In the genomic region with DNA sequence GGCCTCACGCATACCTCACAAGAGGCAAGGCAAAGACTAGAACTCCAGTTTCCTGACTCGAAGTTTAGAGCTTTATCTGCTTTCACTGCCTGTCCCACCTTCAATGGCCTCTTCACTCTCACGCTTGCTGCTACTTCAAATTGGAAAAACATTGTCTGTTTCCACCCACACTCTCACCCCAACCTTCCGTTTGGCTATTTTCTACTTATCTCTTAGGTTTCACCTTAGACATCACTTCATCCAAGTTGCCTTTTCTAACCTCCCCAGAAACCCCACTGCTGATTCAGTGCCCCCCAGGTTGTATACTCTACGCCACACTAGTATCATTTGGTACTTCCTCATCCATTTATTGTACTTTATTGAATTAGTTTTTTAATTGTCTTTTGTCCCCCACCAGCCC, we compare ENCODE assay signal across 20 cellular contexts. TPM values are rescaled to one million over a fixed set of nuclear protein-coding genes. Genes with fewer than 3 reads are reported as not detected.
DNase-seq lines count a peak whose midpoint lies in the region; TF ChIP-seq lines count a peak whose summit lies in the region.
"Had no signal": no experiment of that assay in that cellular context is flagged by ENCODE, and none has a peak within 500 bp of the region (broad histone marks: within the 10 kb centered on the region; RNA-seq: fewer than 3 reads in every experiment).

No MANE protein-coding gene starts in this region.

- intact Hi-C loops in activated CD4-positive, alpha-beta T cell treated with anti-CD3 and anti-CD28 coated beads, Interleukin-2, amount 10 ng/mL, durations not matched to agents 24 days and 14 days (cut with micrococcal nuclease): loop anchor here (1.0 to 10.0 kb wide), 2 partner anchors 31 to 715 kb away; no protein-coding TSS in a partner anchor
- intact Hi-C loops in colonic mucosa (cut with DNase I): loop anchor here (5.0 kb wide), 1 partner anchor 38 kb away; a partner anchor contains a TSS

- peak overlapping the region; percentile 40 for H3K4me3 Mint-ChIP-seq in activated CD4-positive, alpha-beta T cell treated with anti-CD3 and anti-CD28 coated beads, Interleukin-2, amount 10 ng/mL, durations not matched to agents 24 days and 14 days
- H3K4me3 Mint-ChIP-seq in nephron progenitor cell: no peak overlapping the region
- H3K4me3 Mint-ChIP-seq: natural killer cell had no signal

- H3K4me2 ChIP-seq in OCI-LY3 (ENCODE audit: low read length): no peak overlapping the region

- no peaks in the 10 kb centered on the region for H3K9me3 Mint-ChIP-seq in activated CD4-positive, alpha-beta T cell treated with anti-CD3 and anti-CD28 coated beads, Interleukin-2, amount 10 ng/mL, durations not matched to agents 24 days and 14 days
- no peaks in the 10 kb centered on the region for H3K9me3 Mint-ChIP-seq in nephron progenitor cell
- H3K9me3 Mint-ChIP-seq: natural killer cell had no signal

- no peak overlapping the region for H3K4me3 ChIP-seq in OCI-LY3 (ENCODE audit: low read length)
- H3K4me3 ChIP-seq in colonic mucosa: no peak overlapping the region
- H3K4me3 ChIP-seq: heart right ventricle, prostate gland, spleen, stomach had no signal

- H2AFZ ChIP-seq in OCI-LY3 (ENCODE audit: low read depth, low read length): peak overlapping the region; percentile 58

- no peaks in the 10 kb centered on the region for H3K79me2 ChIP-seq in OCI-LY3 (ENCODE audit: low read length)

- H3K36me3 ChIP-seq in OCI-LY3 (replicated peaks; ENCODE audit: low read depth, low read length) (no peaks in the 10 kb centered on the region), colonic mucosa (no peaks in the 10 kb centered on the region)
- H3K36me3 ChIP-seq: heart right ventricle, prostate gland, spleen, stomach had no signal

- peaks cover 9% of the 10 kb centered on the region for H3K4me1 Mint-ChIP-seq in activated CD4-positive, alpha-beta T cell treated with anti-CD3 and anti-CD28 coated beads, Interleukin-2, amount 10 ng/mL, durations not matched to agents 24 days and 14 days
- peaks cover 27% of the 10 kb centered on the region for H3K4me1 Mint-ChIP-seq in nephron progenitor cell

- no peaks in the 10 kb centered on the region for H4K20me1 ChIP-seq in OCI-LY3 (ENCODE audit: insufficient read depth, low read length)

- H3K4me1 ChIP-seq in OCI-LY3 (ENCODE audit: low read length) (peaks cover 5% of the 10 kb centered on the region), colonic mucosa (no peaks in the 10 kb centered on the region)
- H3K4me1 ChIP-seq: prostate gland had no signal

- no peak overlapping the region for H3K9ac ChIP-seq in OCI-LY3 (ENCODE audit: low read length)
- no peak overlapping the region for H3K9ac ChIP-seq in colonic mucosa (ENCODE audit: low read depth in 2 of 2, low read length in 2 of 2)

- peaks cover 3% of the 10 kb centered on the region for H3K27me3 Mint-ChIP-seq in activated CD4-positive, alpha-beta T cell treated with anti-CD3 and anti-CD28 coated beads, Interleukin-2, amount 10 ng/mL, durations not matched to agents 24 days and 14 days
- H3K27me3 Mint-ChIP-seq in nephron progenitor cell (ENCODE audit: low read depth, poor library complexity): peaks cover 3% of the 10 kb centered on the region

- no peaks in the 10 kb centered on the region for H3K36me3 Mint-ChIP-seq in activated CD4-positive, alpha-beta T cell treated with anti-CD3 and anti-CD28 coated beads, Interleukin-2, amount 10 ng/mL, durations not matched to agents 24 days and 14 days (ENCODE audit: low read depth)
- H3K36me3 Mint-ChIP-seq in nephron progenitor cell (ENCODE audit: low read depth): no peaks in the 10 kb centered on the region
- H3K36me3 Mint-ChIP-seq: natural killer cell had no signal

- H3K27ac ChIP-seq in OCI-LY3 (ENCODE audit: low read length) (no peak overlapping the region), colonic mucosa (no peak overlapping the region)
- H3K27ac ChIP-seq: heart right ventricle, prostate gland, spleen, stomach had no signal

- TF ChIP-seq CTCF in GM13977 (IDR thresholded peaks at IDR 0.05; ENCODE audit: extremely low read depth, insufficient read depth, missing control alignments) (no peak), OCI-LY3 (IDR thresholded peaks at IDR 0.05; ENCODE audit: low read depth, low read length) (no peak), nephron progenitor cell (IDR thresholded peaks at IDR 0.05) (no peak), colonic mucosa (IDR thresholded peaks at IDR 0.05) (no peak)

- DNase-seq in activated CD4-positive, alpha-beta T cell treated with anti-CD3 and anti-CD28 coated beads, Interleukin-2, amount 10 ng/mL, durations not matched to agents 24 days and 14 days: no peak
- DNase-seq in activated CD4-positive, alpha-beta T cell treated with anti-CD3 and anti-CD28 coated beads for 1 hour: no peak
- DNase-seq in GM13977 (ENCODE audit: low spot score): peak; percentile 20
- DNase-seq in nephron progenitor cell: no peak
- no peak for DNase-seq in activated CD4-positive, CD25-positive, alpha-beta regulatory T cell treated with anti-CD3 and anti-CD28 coated beads, Interleukin-2, amount 50 U/mL, for 72 hours
- no peak for DNase-seq in colonic mucosa
- no peak for DNase-seq in effector CD8-positive, alpha-beta T cell (lab: John Stamatoyannopoulos, UW)
- DNase-seq: C1 segment of cervical spinal cord; caudate nucleus; effector memory CD4-positive, alpha-beta T cell; GF-D8; heart right ventricle; mammary epithelial cell; natural killer cell; NCI-H187; NCI-H226; spleen; stomach had no signal

- in situ Hi-C loops in GM13977 (cut with MboI; ENCODE audit: low pct_unique_long_range_greater_than_20kb, low sequenced_read_pairs, unreplicated experiment): no loop called here

- H3K27me3 ChIP-seq in OCI-LY3 (ENCODE audit: low read depth, low read length) (0 out of 2 replicates have a peak, but pooled peaks cover 3% of the 10 kb centered on the region), colonic mucosa (no peaks in the 10 kb centered on the region)
- H3K27me3 ChIP-seq: heart right ventricle, spleen, stomach had no signal

- H3K27ac Mint-ChIP-seq in activated CD4-positive, alpha-beta T cell treated with anti-CD3 and anti-CD28 coated beads, Interleukin-2, amount 10 ng/mL, durations not matched to agents 24 days and 14 days: peak overlapping the region; percentile 84
- peak overlapping the region; percentile 59 for H3K27ac Mint-ChIP-seq in nephron progenitor cell
- H3K27ac Mint-ChIP-seq: natural killer cell had no signal

- H3K9me3 ChIP-seq in OCI-LY3 (ENCODE audit: insufficient read depth, low read length): no peaks in the 10 kb centered on the region
- H3K9me3 ChIP-seq in colonic mucosa: no peaks in the 10 kb centered on the region
- H3K9me3 ChIP-seq: heart right ventricle, prostate gland, spleen, stomach had no signal

RNA-seq across cellular contexts. Expression of a gene that starts 5.2 kb away (rescaled TPM):
- total RNA-seq in activated CD4-positive, alpha-beta T cell treated with anti-CD3 and anti-CD28 coated beads, Interleukin-2, amount 10 ng/mL, durations not matched to agents 24 days and 14 days: 195 and 200 TPM in 2 replicates
- 100 to 1,000 TPM; 110 to 138 TPM for total RNA-seq in colonic mucosa

RNA-seq across cellular contexts. Expression of a gene that starts 39.7 kb away (rescaled TPM):
- total RNA-seq in activated CD4-positive, alpha-beta T cell treated with anti-CD3 and anti-CD28 coated beads, Interleukin-2, amount 10 ng/mL, durations not matched to agents 24 days and 14 days: 12.1 and 15.1 TPM in 2 replicates
- total RNA-seq in colonic mucosa: 10 to 100 TPM; 10.9 to 14.1 TPM
